Comparison of ENCODE assay signal across 8 cellular contexts in genomic region chr17:59753522-59754467, GRCh38.
DNase-seq lines count a peak whose midpoint lies in the region; ATAC-seq and TF ChIP-seq lines count a peak whose summit lies in the region.

No MANE protein-coding gene starts in this region.

- TF ChIP-seq EP300 in Ishikawa (IDR thresholded peaks at IDR 0.05; ENCODE audit: borderline replicate concordance) = no peak

- TF ChIP-seq CTCF in GM12874 (IDR thresholded peaks at IDR 0.05; ENCODE audit: insufficient read depth, low read depth, low read length) (peak; percentile 37; the same call in 1 of the 2 replicates), astrocyte of the cerebellum (IDR thresholded peaks at IDR 0.05; ENCODE audit: low read depth, low read length, missing control alignments) (peak; percentile 52), retinal pigment epithelial cell (conservative IDR thresholded peaks at IDR 0.05; ENCODE audit: low read depth, low read length) (peak; percentile 60)

- ATAC-seq in HG03442 (IDR thresholded peaks at IDR 0.05; ENCODE audit: unreplicated experiment) = no peak

- in situ Hi-C loops in astrocyte of the cerebellum (cut with HindIII; ENCODE audit: low sequenced_read_pairs) = no loop called here

- peak; percentile 81 for TF ChIP-seq RAD21 in Ishikawa (IDR thresholded peaks at IDR 0.05; ENCODE audit: low read depth)

- no peak overlapping the region for H3K4me3 ChIP-seq in astrocyte of the cerebellum (ENCODE audit: low read depth, low read length)
- peak overlapping the region; percentile 14 for H3K4me3 ChIP-seq in retinal pigment epithelial cell (ENCODE audit: low read length)

- DNase-seq in AG08395 (ENCODE audit: low spot score) (peak; percentile 72), NOMO-1 treated with DMSO at 0.1 percent for 48 hours (lab: John Stamatoyannopoulos, UW; ENCODE audit: unreplicated experiment) (peak; percentile 80), astrocyte of the cerebellum (ENCODE audit: low read depth) (peak; percentile 92), hepatic stellate cell (ENCODE audit: low spot score) (peak; percentile 70), retinal pigment epithelial cell (ENCODE audit: low read depth) (peak; percentile 66)

TF ChIP-seq in Ishikawa, 13 proteins besides CTCF, POLR2A, EP300 and RAD21:
- TF ChIP-seq USF1 (IDR thresholded peaks at IDR 0.05) = no peak
- TF ChIP-seq CEBPB (IDR thresholded peaks at IDR 0.05) = no peak
- TF ChIP-seq TAF1 (IDR thresholded peaks at IDR 0.05; ENCODE audit: low read depth) = no peak
- no peak for TF ChIP-seq NFIC (IDR thresholded peaks at IDR 0.05)
- no peak for TF ChIP-seq REST (IDR thresholded peaks at IDR 0.05; ENCODE audit: low read depth)
- TF ChIP-seq YY1 (IDR thresholded peaks at IDR 0.05; ENCODE audit: low read depth) = no peak
- TF ChIP-seq TEAD4 (IDR thresholded peaks at IDR 0.05) = no peak
- TF ChIP-seq MAX (IDR thresholded peaks at IDR 0.05) = no peak
- no peak for TF ChIP-seq FOXM1 (IDR thresholded peaks at IDR 0.05; ENCODE audit: borderline replicate concordance, low read depth)
- TF ChIP-seq ZBTB7A (IDR thresholded peaks at IDR 0.05; ENCODE audit: low read depth) = no peak
